8 cellular contexts compared by ENCODE assay signal in genomic region chr12:124551268-124552144, GRCh38. TPM values are rescaled to one million over a fixed set of nuclear protein-coding genes. Genes with fewer than 3 reads are reported as not detected.
DNase-seq lines count a peak whose midpoint lies in the region; ATAC-seq and TF ChIP-seq lines count a peak whose summit lies in the region.

No MANE protein-coding gene starts in this region.

- in situ Hi-C loops in gastrocnemius medialis (cut with MboI; ENCODE audit: low sequenced_read_pairs in 4 of 4): no loop called here

- H3K9me3 ChIP-seq in cardiac muscle cell (ENCODE audit: low read depth): no peaks in the 10 kb centered on the region
- no peaks in the 10 kb centered on the region for H3K9me3 ChIP-seq in gastrocnemius medialis

- no peak overlapping the region for H3K4me3 ChIP-seq in cardiac muscle cell
- H3K4me3 ChIP-seq in gastrocnemius medialis: no peak overlapping the region

- ATAC-seq in SK-N-SH treated with all-trans-retinoic acid at 6 μM for 48 hours (peak; percentile 41), gastrocnemius medialis (no peak)

- TF ChIP-seq POLR2A in gastrocnemius medialis (IDR thresholded peaks at IDR 0.05): no peak

- intact Hi-C loops in gastrocnemius medialis (cut with DNase I; ENCODE audit: low total_unique reads): no loop called here

- H3K4me1 ChIP-seq in cardiac muscle cell (ENCODE audit: low read depth) (peaks cover 54% of the 10 kb centered on the region), gastrocnemius medialis (peaks cover 65% of the 10 kb centered on the region in 2 donors)

- TF ChIP-seq CTCF in cardiac muscle cell (IDR thresholded peaks at IDR 0.05; ENCODE audit: low read depth, low read length) (no peak), gastrocnemius medialis (IDR thresholded peaks at IDR 0.05 in 4 of 5, conservative IDR thresholded peaks at IDR 0.05 in 1 of 5) (no peak)

- H3K27ac ChIP-seq in cardiac muscle cell (peak overlapping the region; percentile 90), gastrocnemius medialis (peak overlapping the region; percentile 39 to 71 (median 60))

- H3K36me3 ChIP-seq in cardiac muscle cell: no peaks in the 10 kb centered on the region
- no peaks in the 10 kb centered on the region for H3K36me3 ChIP-seq in gastrocnemius medialis

- no peaks in the 10 kb centered on the region for H3K27me3 ChIP-seq in cardiac muscle cell
- no peaks in the 10 kb centered on the region for H3K27me3 ChIP-seq in gastrocnemius medialis

- DNase-seq in COR-L47 (lab: John Stamatoyannopoulos, UW) (peak; percentile 73), MV-4-11 (lab: John Stamatoyannopoulos, UW) (peak; percentile 88), cardiac muscle cell (ENCODE audit: low read depth in 1 of 2, low spot score in 1 of 2) (peak in 1 of 2 donors; percentile 71), gastrocnemius medialis (peak; percentile 55 to 56), hepatic stellate cell (ENCODE audit: low spot score) (no peak), T-helper 2 cell (no peak)
- no peak for DNase-seq in stimulated activated CD4-positive, alpha-beta T cell treated with anti-CD3 and anti-CD28 coated beads, Interleukin-4, amount 100 ng/mL, for 4 hours

TF ChIP-seq in SK-N-SH treated with all-trans-retinoic acid at 6 μM for 48 hours, 23 proteins besides CTCF, POLR2A, EP300 and RAD21:
- TF ChIP-seq RARB (CRISPR knock-in tag; IDR thresholded peaks at IDR 0.05): no peak
- TF ChIP-seq ISL1 (CRISPR knock-in tag; IDR thresholded peaks at IDR 0.05): no peak
- TF ChIP-seq TSHZ2 (CRISPR knock-in tag; IDR thresholded peaks at IDR 0.05): no peak
- no peak for TF ChIP-seq ZC3H10 (CRISPR knock-in tag; IDR thresholded peaks at IDR 0.05)
- TF ChIP-seq ZNF565 (CRISPR knock-in tag; conservative IDR thresholded peaks at IDR 0.05; ENCODE audit: low read depth): no peak
- no peak for TF ChIP-seq CSRNP3 (CRISPR knock-in tag; IDR thresholded peaks at IDR 0.05)

RNA-seq across cellular contexts. Expression of gene NCOR2, which starts 15.9 kb away (rescaled TPM):
- total RNA-seq in cardiac muscle cell (57.4 and 113 TPM in 2 replicates), gastrocnemius medialis (100 to 1,000 TPM in 2 of 4 donors, 10 to 100 TPM in 2; 37.7 to 123 (median 105) TPM)
- polyA plus RNA-seq in cardiac muscle cell: 98.5 and 153 TPM in 2 replicates

Comparison
In these comparisons a context has a peak if more than half of its experiments do, and no peak if none do; other contexts are left out.
1. DNase-seq: peak in COR-L47 (single experiment), MV-4-11 (single experiment) and gastrocnemius medialis (2 of 2); none in hepatic stellate cell (single experiment), T-helper 2 cell (0 of 5) and stimulated activated CD4-positive, alpha-beta T cell treated with anti-CD3 and anti-CD28 coated beads, Interleukin-4, amount 100 ng/mL, for 4 hours (0 of 2).